In the genomic region with DNA sequence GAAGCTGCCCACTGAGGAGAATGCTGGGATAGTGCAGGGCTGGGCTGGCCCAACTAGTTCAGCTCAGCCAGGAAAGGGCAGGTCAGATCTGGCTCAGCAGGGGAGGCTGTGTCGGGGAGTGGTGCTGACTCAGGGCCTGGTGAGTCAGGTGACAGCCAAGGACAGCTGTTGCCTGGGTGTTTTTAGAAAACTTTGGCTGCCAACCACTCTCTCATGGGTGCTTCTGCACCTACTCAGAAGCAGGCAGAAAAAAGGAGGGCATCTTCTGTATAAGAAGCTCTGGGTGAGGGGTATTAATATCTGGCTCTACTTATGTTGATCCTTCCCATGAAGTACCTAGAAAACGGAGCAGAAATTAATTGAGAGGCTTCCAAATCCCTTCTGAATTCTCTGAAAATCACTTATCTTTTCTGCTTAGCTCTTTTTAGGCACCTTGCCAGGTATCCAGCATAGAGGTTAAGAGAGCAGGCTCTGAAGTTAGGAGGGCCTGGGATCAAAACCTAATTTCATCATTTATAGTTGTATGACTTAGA, we compare ENCODE assay signal across 8 cellular contexts. TPM values are rescaled to one million over a fixed set of nuclear protein-coding genes. Genes with fewer than 3 reads are reported as not detected.
DNase-seq lines count a peak whose midpoint lies in the region; ATAC-seq and TF ChIP-seq lines count a peak whose summit lies in the region.

No MANE protein-coding gene starts in this region.

- no peak for TF ChIP-seq EP300 in sigmoid colon (IDR thresholded peaks at IDR 0.05)

- intact Hi-C loops in left ventricle myocardium inferior (cut with micrococcal nuclease): no loop called here
- intact Hi-C loops in sigmoid colon (cut with DNase I): no loop called here

- H3K4me3 ChIP-seq in left ventricle myocardium inferior: no peak overlapping the region
- no peak overlapping the region for H3K4me3 ChIP-seq in sigmoid colon

- 21 to 39% methylated on average over 2 of the region's 2 CpGs for WGBS in sigmoid colon, 2 donors

- H3K9me3 Mint-ChIP-seq in activated naive CD4-positive, alpha-beta T cell treated with anti-CD3 and anti-CD28 coated beads, Interleukin-2, amount 50 U/mL, for 72 hours: no peaks in the 10 kb centered on the region

- DNase-seq in SIG-M5 treated with dmso at 0.1 percent for 504 hours (lab: John Stamatoyannopoulos, UW; ENCODE audit: unreplicated experiment) (peak; percentile 62), SIG-M5 (lab: John Stamatoyannopoulos, UW) (no peak), NCI-H2171 (lab: John Stamatoyannopoulos, UW) (peak; percentile 64), left ventricle myocardium inferior (peak; percentile 71), sigmoid colon (peak; percentile 88), GM10266 (ENCODE audit: extremely low spot score) (no peak), SKM-1 treated with dmso at 0.1 percent for 144 hours (lab: John Stamatoyannopoulos, UW; ENCODE audit: unreplicated experiment) (no peak)
- peak in 1 of 2 donors; percentile 18 for DNase-seq in activated naive CD4-positive, alpha-beta T cell treated with anti-CD3 and anti-CD28 coated beads, Interleukin-2, amount 50 U/mL, for 72 hours (ENCODE audit: low spot score in 2 of 2)

- no peak overlapping the region for H3K27ac Mint-ChIP-seq in activated naive CD4-positive, alpha-beta T cell treated with anti-CD3 and anti-CD28 coated beads, Interleukin-2, amount 50 U/mL, for 72 hours

- ATAC-seq in activated naive CD4-positive, alpha-beta T cell treated with anti-CD3 and anti-CD28 coated beads, Interleukin-2, amount 50 U/mL, for 72 hours: peak; percentile 83 to 89

- H3K36me3 ChIP-seq in left ventricle myocardium inferior: no peaks in the 10 kb centered on the region
- H3K36me3 ChIP-seq in sigmoid colon: no peaks in the 10 kb centered on the region

- H3K27me3 ChIP-seq in left ventricle myocardium inferior (ENCODE audit: low read depth): no peaks in the 10 kb centered on the region
- no peaks in the 10 kb centered on the region for H3K27me3 ChIP-seq in sigmoid colon

- H3K27ac ChIP-seq in left ventricle myocardium inferior (replicated peaks) (peak overlapping the region; percentile 69), sigmoid colon (peak overlapping the region; percentile 44 to 68 (median 55))

- TF ChIP-seq POLR2A in sigmoid colon (IDR thresholded peaks at IDR 0.05): no peak

- H3K4me1 ChIP-seq in left ventricle myocardium inferior (peaks cover 17% of the 10 kb centered on the region), sigmoid colon (peaks cover 0 to 13% (median 12%) of the 10 kb centered on the region in 4 donors)

- H3K9me3 ChIP-seq in left ventricle myocardium inferior (replicated peaks): no peaks in the 10 kb centered on the region
- no peaks in the 10 kb centered on the region for H3K9me3 ChIP-seq in sigmoid colon

- no peaks in the 10 kb centered on the region for H3K36me3 Mint-ChIP-seq in activated naive CD4-positive, alpha-beta T cell treated with anti-CD3 and anti-CD28 coated beads, Interleukin-2, amount 50 U/mL, for 72 hours

- TF ChIP-seq CTCF in left ventricle myocardium inferior (IDR thresholded peaks at IDR 0.05; ENCODE audit: borderline replicate concordance): no peak
- TF ChIP-seq CTCF in sigmoid colon (IDR thresholded peaks at IDR 0.05): no peak
- no peak for TF ChIP-seq CTCF in GM10266 (IDR thresholded peaks at IDR 0.05; ENCODE audit: control insufficient read depth, insufficient read depth, low read depth, missing control alignments)

RNA-seq across cellular contexts. Expression of gene RAB10, which starts 15.6 kb away (rescaled TPM):
- 10 to 100 TPM; 83.1 to 90.1 TPM for total RNA-seq in activated naive CD4-positive, alpha-beta T cell treated with anti-CD3 and anti-CD28 coated beads, Interleukin-2, amount 50 U/mL, for 72 hours
- total RNA-seq in left ventricle myocardium inferior: 86.1 TPM
- 100 to 1,000 TPM in 2 of 4 donors, 10 to 100 TPM in 2; 92.0 to 116 (median 98.9) TPM for total RNA-seq in sigmoid colon
- 10 to 100 TPM; 57.1 to 78.8 (median 67.1) TPM for polyA plus RNA-seq in sigmoid colon

RNA-seq across cellular contexts. Expression of gene KIF3C, which starts 36.0 kb away (rescaled TPM):
- 1 to 10 TPM in 1 of 2 donors, under 1 TPM in 1; 0.48 to 6.7 TPM for total RNA-seq in activated naive CD4-positive, alpha-beta T cell treated with anti-CD3 and anti-CD28 coated beads, Interleukin-2, amount 50 U/mL, for 72 hours
- total RNA-seq in left ventricle myocardium inferior (2.0 TPM), sigmoid colon (10 to 100 TPM in 1 of 4 donors, 1 to 10 TPM in 3; 5.7 to 12.5 (median 8.1) TPM)
- 1 to 10 TPM in 2 of 3 donors, under 1 TPM in 1; 0.69 to 3.4 (median 1.8) TPM for polyA plus RNA-seq in sigmoid colon

Comparison
In these comparisons a context has a peak if more than half of its experiments do, and no peak if none do; other contexts are left out.
1. DNase-seq: peak in SIG-M5 treated with dmso at 0.1 percent for 504 hours (single experiment), NCI-H2171 (single experiment), left ventricle myocardium inferior (single experiment) and sigmoid colon (single experiment); none in SIG-M5 (single experiment), GM10266 (single experiment) and SKM-1 treated with dmso at 0.1 percent for 144 hours (single experiment).